ENCODE assay signal across 11 cellular contexts in genomic region chr10:21724020-21724589, GRCh38.
A peak's percentile ranks its signal among the peaks of the same experiment; 100 is the strongest.
DNase-seq lines count a peak whose midpoint lies in the region; ATAC-seq, FAIRE-seq and TF ChIP-seq lines count a peak whose summit lies in the region.
"Had no signal": no experiment of that assay in that cellular context is flagged by ENCODE, and none has a peak within 500 bp of the region (broad histone marks: within the 10 kb centered on the region; RNA-seq: fewer than 3 reads in every experiment).

No MANE protein-coding gene starts in this region.

- in situ Hi-C loops in GM12878 (cut with MboI): loop anchor here (10.0 kb wide), 1 partner anchor 449 kb away; no protein-coding TSS in a partner anchor

- peak overlapping the region; percentile 85 to 98 (median 93) for H3K27ac Mint-ChIP-seq in nephron
- peak overlapping the region in 2 of 10 donors; percentile 1 to 12 for H3K27ac Mint-ChIP-seq in naive thymus-derived CD8-positive, alpha-beta T cell

- H3K9me3 Mint-ChIP-seq in nephron: no peaks in the 10 kb centered on the region
- H3K9me3 Mint-ChIP-seq in naive thymus-derived CD8-positive, alpha-beta T cell: no peaks in the 10 kb centered on the region
- H3K9me3 Mint-ChIP-seq: immature natural killer cell had no signal

- H3K4me1 Mint-ChIP-seq in nephron: peaks cover 54% of the 10 kb centered on the region
- peaks cover 16 to 30% (median 27%) of the 10 kb centered on the region in 4 donors for H3K4me1 Mint-ChIP-seq in naive thymus-derived CD8-positive, alpha-beta T cell

- TF ChIP-seq RAD21 in GM12878 (IDR thresholded peaks at IDR 0.05; ENCODE audit: insufficient read depth, low read depth, low read length): no peak

- BruUV-seq in GM12878 (replicated peaks; lab: Mats Ljungman, UMichigan): no TSS peak

- SMC1A ChIA-PET in GM12878 (lab: Charles Lee; ENCODE audit: uncharacterized antibody, unreplicated experiment): interaction anchor here (0.6 to 2.9 kb wide), 16 partner anchors 8 to 230 kb away, joined by 3 to 32 read pairs (median 4); no protein-coding TSS in a partner anchor

- H3K4me2 ChIP-seq in Karpas-422 (ENCODE audit: low read depth, low read length, poor library complexity, severe bottlenecking) (peak overlapping the region; percentile 26), GM12878 (ENCODE audit: control insufficient read depth, insufficient read depth) (no peak overlapping the region)

- 82% methylated on average over 7 of the region's 7 CpGs for WGBS in GM12878 (ENCODE audit: insufficient coverage, insufficient replicate concordance, low lambda C conversion rate, missing lambda C conversion rate)

- RAD21 ChIA-PET in GM12878 (lab: Charles Lee; ENCODE audit: unreplicated experiment): interaction anchor here (0.9 to 2.2 kb wide), 6 partner anchors 10 to 232 kb away, joined by 3 to 16 read pairs (median 6); no protein-coding TSS in a partner anchor

- no peak for TF ChIP-seq POLR2A in GM12878 (IDR thresholded peaks at IDR 0.05; ENCODE audit: low read depth, low read length)

- POLR2A ChIA-PET in GM12878 (lab: Charles Lee): interaction anchor here (0.9 to 3.6 kb wide), 3 partner anchors 11 to 279 kb away, joined by 4 to 16 read pairs (median 6); no protein-coding TSS in a partner anchor
- POLR2A ChIA-PET in naive thymus-derived CD8-positive, alpha-beta T cell (lab: Charles Lee): no interaction called here

- H2AFZ ChIP-seq in Karpas-422 (ENCODE audit: low read length): no peak overlapping the region
- H2AFZ ChIP-seq in GM12878 (ENCODE audit: control insufficient read depth, low read depth, low read length): no peak overlapping the region

- H3K4me1 ChIP-seq in Karpas-422 (ENCODE audit: low read length) (peaks cover 36% of the 10 kb centered on the region), GM12878 (ENCODE audit: control insufficient read depth, insufficient read depth, low read length) (peaks cover 11% of the 10 kb centered on the region)

- no peaks in the 10 kb centered on the region for H3K9me3 ChIP-seq in Karpas-422 (ENCODE audit: low read length)
- H3K9me3 ChIP-seq in GM12878 (replicated peaks; ENCODE audit: control insufficient read depth, insufficient read depth, low read length): no peaks in the 10 kb centered on the region
- H3K9me3 ChIP-seq: Peyer's patch had no signal

- H3K4me3 ChIP-seq in Karpas-422 (ENCODE audit: low read length) (no peak overlapping the region), GM12878 (no peak overlapping the region)
- H3K4me3 ChIP-seq: Peyer's patch had no signal

- ATAC-seq in GM12878 (no peak), HG02938 (IDR thresholded peaks at IDR 0.05; ENCODE audit: unreplicated experiment) (no peak), GM18520 (IDR thresholded peaks at IDR 0.05; ENCODE audit: unreplicated experiment) (no peak)
- ATAC-seq in naive thymus-derived CD8-positive, alpha-beta T cell: no peak
- ATAC-seq: activated CD4-positive, CD25-positive, alpha-beta regulatory T cell treated with anti-CD3 and anti-CD28 coated beads, Interleukin-2, amount 50 U/mL, for 24 hours had no signal

- no peaks in the 10 kb centered on the region for H3K9me2 ChIP-seq in Karpas-422 (replicated peaks; ENCODE audit: insufficient read depth, low read length)

- H3K36me3 ChIP-seq in Karpas-422 (ENCODE audit: insufficient read depth, low read length): no peaks in the 10 kb centered on the region
- peaks cover 1 to 11% of the 10 kb centered on the region in 2 experiments; a peak in 3 of 4 replicates for H3K36me3 ChIP-seq in GM12878 (ENCODE audit: control insufficient read depth in 2 of 2, insufficient read depth in 2 of 2, low read length in 1 of 2)
- H3K36me3 ChIP-seq: Peyer's patch had no signal

- H3K9ac ChIP-seq in Karpas-422 (ENCODE audit: low read length) (no peak overlapping the region), GM12878 (ENCODE audit: control insufficient read depth, insufficient read depth, low read length) (no peak overlapping the region)

- CTCF ChIA-PET in GM12878 (lab: Yijun Ruan, JAX): interaction anchor here (0.7 to 3.0 kb wide), 12 partner anchors 8 to 445 kb away, joined by 3 to 17 read pairs (median 6); no protein-coding TSS in a partner anchor

- no peak for FAIRE-seq in GM12878 (lab: Jason Lieb, UNC)

- no peaks in the 10 kb centered on the region for H3K27me3 Mint-ChIP-seq in nephron (ENCODE audit: low read depth)
- no peaks in the 10 kb centered on the region for H3K27me3 Mint-ChIP-seq in naive thymus-derived CD8-positive, alpha-beta T cell

- peak; percentile 6 for DNase-seq in NCI-H1105 treated with DMSO at 0.1 percent for 48 hours (lab: John Stamatoyannopoulos, UW)
- no peak for DNase-seq in NCI-H1105 (lab: John Stamatoyannopoulos, UW)
- DNase-seq in Karpas-422: no peak
- DNase-seq in GM12878 (ENCODE audit: low read depth, low spot score): no peak
- no peak for DNase-seq in naive thymus-derived CD8-positive, alpha-beta T cell

- H3K27ac ChIP-seq in Karpas-422 (ENCODE audit: low read length): peak overlapping the region; percentile 28
- H3K27ac ChIP-seq in GM12878 (ENCODE audit: control insufficient read depth, insufficient read depth): 0 out of 2 replicates have a peak overlapping the region, but pooled peaks have one; percentile 22

- no peak for TF ChIP-seq EP300 in GM12878 (IDR thresholded peaks at IDR 0.05; ENCODE audit: borderline replicate concordance in 1 of 2, control insufficient read depth in 1 of 2, low read depth in 2 of 2, low read length in 2 of 2)

- intact Hi-C loops in GM12878 (cut with micrococcal nuclease; ENCODE audit: unreplicated experiment): no loop called here

- H3K4me3 Mint-ChIP-seq in nephron: peak overlapping the region; percentile 32 to 54 (median 53)
- peak overlapping the region in 2 of 10 donors; percentile 13 to 15 for H3K4me3 Mint-ChIP-seq in naive thymus-derived CD8-positive, alpha-beta T cell
- H3K4me3 Mint-ChIP-seq: immature natural killer cell had no signal

- H4K20me1 ChIP-seq in Karpas-422 (ENCODE audit: insufficient read depth, low read depth, low read length) (no peaks in the 10 kb centered on the region), GM12878 (ENCODE audit: control insufficient read depth, insufficient read depth) (no peaks in the 10 kb centered on the region)

- peaks cover 27% of the 10 kb centered on the region for H3K36me3 Mint-ChIP-seq in nephron (ENCODE audit: low read depth)
- peaks cover 0 to 40% (median 18%) of the 10 kb centered on the region in 3 donors for H3K36me3 Mint-ChIP-seq in naive thymus-derived CD8-positive, alpha-beta T cell

- TF ChIP-seq CTCF in GM12878 (IDR thresholded peaks at IDR 0.05 in 2 of 3, conservative IDR thresholded peaks at IDR 0.05 in 1 of 3; ENCODE audit: control insufficient read depth in 2 of 3, extremely low read depth in 1 of 3, insufficient read depth in 1 of 3, low read depth in 3 of 3, low read length in 3 of 3) (no peak), nephron (IDR thresholded peaks at IDR 0.05; ENCODE audit: unreplicated experiment in 3 of 3) (no peak)

- H3K27me3 ChIP-seq in Karpas-422 (ENCODE audit: low read length) (no peaks in the 10 kb centered on the region), GM12878 (replicated peaks in 1 of 2; ENCODE audit: control insufficient read depth in 2 of 2, insufficient read depth in 2 of 2, low read length in 1 of 2) (no peaks in the 10 kb centered on the region)
- H3K27me3 ChIP-seq: Peyer's patch had no signal

- H3K79me2 ChIP-seq in Karpas-422 (ENCODE audit: low read length) (peaks cover 31% of the 10 kb centered on the region), GM12878 (ENCODE audit: control insufficient read depth, insufficient read depth, low read length) (no peaks in the 10 kb centered on the region)

TF ChIP-seq in GM12878, 131 proteins besides CTCF, POLR2A, EP300 and RAD21:
- TF ChIP-seq MYC (IDR thresholded peaks at IDR 0.05; ENCODE audit: insufficient read depth, insufficient read length, insufficient replicate concordance, low read length, severe bottlenecking) (no peak), IKZF2 (IDR thresholded peaks at IDR 0.05) (no peak), MXI1 (IDR thresholded peaks at IDR 0.05; ENCODE audit: low read depth, low read length) (no peak), BHLHE40 (IDR thresholded peaks at IDR 0.05; ENCODE audit: borderline replicate concordance in 1 of 2, low read depth in 2 of 2, low read length in 1 of 2) (no peak), MTA2 (IDR thresholded peaks at IDR 0.05; ENCODE audit: low read depth) (no peak), NFIC (IDR thresholded peaks at IDR 0.05; ENCODE audit: low read depth, low read length) (no peak), HDAC6 (IDR thresholded peaks at IDR 0.05; ENCODE audit: unreplicated experiment) (no peak), SP1 (IDR thresholded peaks at IDR 0.05; ENCODE audit: low read depth, low read length) (no peak), MLLT1 (IDR thresholded peaks at IDR 0.05) (no peak), HDAC2 (IDR thresholded peaks at IDR 0.05) (no peak), EED (IDR thresholded peaks at IDR 0.05; ENCODE audit: low read depth) (no peak), JUNB (IDR thresholded peaks at IDR 0.05) (no peak), STAT1 (conservative IDR thresholded peaks at IDR 0.05) (no peak), YY1 (IDR thresholded peaks at IDR 0.05; ENCODE audit: low read depth, low read length) (no peak), SREBF1 (IDR thresholded peaks at IDR 0.05; ENCODE audit: low read length) (no peak), ZZZ3 (IDR thresholded peaks at IDR 0.05; ENCODE audit: control insufficient read depth, insufficient read length, low read depth) (no peak), TBL1XR1 (IDR thresholded peaks at IDR 0.05; ENCODE audit: low read depth, low read length) (no peak), CREB1 (IDR thresholded peaks at IDR 0.05; ENCODE audit: low read depth) (no peak), SIN3A (IDR thresholded peaks at IDR 0.05; ENCODE audit: low read depth, low read length) (no peak), WRNIP1 (IDR thresholded peaks at IDR 0.05; ENCODE audit: borderline replicate concordance, low read depth, low read length) (no peak)
TF ChIP-seq in GM12878: peak in this region for 0.
